18 cellular contexts compared by ENCODE assay signal in genomic region chr18:21484851-21485636, GRCh38.
DNase-seq lines count a peak whose midpoint lies in the region; ATAC-seq and TF ChIP-seq lines count a peak whose summit lies in the region.
"Had no signal": no experiment of that assay in that cellular context is flagged by ENCODE, and none has a peak within 500 bp of the region (broad histone marks: within the 10 kb centered on the region; RNA-seq: fewer than 3 reads in every experiment).

No MANE protein-coding gene starts in this region.

- ATAC-seq in SK-N-SH treated with all-trans-retinoic acid at 6 μM for 48 hours (peak; percentile 16; the same call in 1 of the 3 replicates), gastrocnemius medialis (peak; percentile 64 to 69), HG03159 (IDR thresholded peaks at IDR 0.05; ENCODE audit: unreplicated experiment) (no peak)
- ATAC-seq: activated T-cell treated with anti-CD3 and anti-CD28 coated beads, Interleukin-2, amount 50 U/mL, for 4 hours; heart left ventricle; left lobe of liver had no signal

- H3K4me1 ChIP-seq in fibroblast of lung (ENCODE audit: control insufficient read depth, extremely low read depth, insufficient read depth, low read length) = no peaks in the 10 kb centered on the region
- H3K4me1 ChIP-seq in gastrocnemius medialis = peaks cover 31 to 48% of the 10 kb centered on the region in 2 donors
- H3K4me1 ChIP-seq: heart left ventricle had no signal

- H2AFZ ChIP-seq in fibroblast of lung (ENCODE audit: low read length) = no peak overlapping the region

- no peak for TF ChIP-seq POLR2A in gastrocnemius medialis (IDR thresholded peaks at IDR 0.05)

- in situ Hi-C loops in gastrocnemius medialis (cut with MboI; ENCODE audit: low sequenced_read_pairs in 4 of 4) = loop anchor here in 1 of 4 donors (25.0 kb wide), 2 partner anchors 327 to 477 kb away; no protein-coding TSS in a partner anchor

- TF ChIP-seq CTCF in fibroblast of lung (conservative IDR thresholded peaks at IDR 0.05 in 1 of 2, IDR thresholded peaks at IDR 0.05 in 1 of 2; ENCODE audit: low read depth in 1 of 2, low read length in 2 of 2) = no peak
- no peak for TF ChIP-seq CTCF in gastrocnemius medialis (IDR thresholded peaks at IDR 0.05 in 4 of 5, conservative IDR thresholded peaks at IDR 0.05 in 1 of 5)

- H3K36me3 ChIP-seq in fibroblast of lung (ENCODE audit: control insufficient read depth, insufficient read depth, low read length) = no peaks in the 10 kb centered on the region
- no peaks in the 10 kb centered on the region for H3K36me3 ChIP-seq in gastrocnemius medialis
- H3K36me3 ChIP-seq: heart left ventricle, thyroid gland had no signal

- H3K4me3 ChIP-seq in fibroblast of lung (replicated peaks in 1 of 4; ENCODE audit: control extremely low read depth in 1 of 4, insufficient read depth in 1 of 4, low read depth in 3 of 4, low read length in 4 of 4) (no peak overlapping the region), gastrocnemius medialis (no peak overlapping the region)
- H3K4me3 ChIP-seq: heart left ventricle, thyroid gland had no signal

- peak; percentile 17 for DNase-seq in NCI-H2171 treated with DMSO at 0.1 percent for 48 hours (lab: John Stamatoyannopoulos, UW)
- no peak for DNase-seq in NCI-H2171 (lab: John Stamatoyannopoulos, UW)
- peak; percentile 32 to 53 for DNase-seq in fibroblast of lung (ENCODE audit: low read depth in 2 of 2)
- no peak for DNase-seq in gastrocnemius medialis
- DNase-seq in HPDE6-E6E7 (ENCODE audit: extremely low spot score) = no peak
- no peak for DNase-seq in H4 (ENCODE audit: low spot score)
- DNase-seq: activated CD4-positive, alpha-beta T cell treated with anti-CD3 and anti-CD28 coated beads for 4 hours; activated T-cell treated with anti-CD3 and anti-CD28 coated beads, Interleukin-2, amount 50 U/mL, for 4 hours; Calu3; effector CD8-positive, alpha-beta T cell; heart left ventricle; KG1; small intestine; SW 1271 had no signal

- peak overlapping the region; percentile 29 for H3K4me2 ChIP-seq in fibroblast of lung (ENCODE audit: extremely low read depth, insufficient read depth, low read length)

- no peak overlapping the region for H3K27ac ChIP-seq in fibroblast of lung (ENCODE audit: insufficient read depth, low read length)
- H3K27ac ChIP-seq in gastrocnemius medialis = peak overlapping the region; percentile 54 to 83 (median 80)
- H3K27ac ChIP-seq: heart left ventricle, thyroid gland had no signal

- H4K20me1 ChIP-seq in fibroblast of lung (ENCODE audit: control insufficient read depth, extremely low read depth, insufficient read depth, low read length) = no peaks in the 10 kb centered on the region

- no peaks in the 10 kb centered on the region for H3K9me3 ChIP-seq in fibroblast of lung (ENCODE audit: control insufficient read depth, insufficient read depth, low read depth, low read length)
- no peaks in the 10 kb centered on the region for H3K9me3 ChIP-seq in gastrocnemius medialis
- H3K9me3 ChIP-seq: heart left ventricle, thyroid gland had no signal

- intact Hi-C loops in gastrocnemius medialis (cut with DNase I; ENCODE audit: low total_unique reads) = loop anchor here (5.0 to 10.0 kb wide), 3 partner anchors 120 to 472 kb away; partner anchors contain the start of genes ABHD3 and ESCO1

- H3K27me3 ChIP-seq in fibroblast of lung (ENCODE audit: control insufficient read depth, insufficient read depth, low read length) (no peaks in the 10 kb centered on the region), gastrocnemius medialis (no peaks in the 10 kb centered on the region)
- H3K27me3 ChIP-seq: heart left ventricle, thyroid gland had no signal

- no peak overlapping the region for H3K9ac ChIP-seq in fibroblast of lung (ENCODE audit: insufficient read depth, low read length)

- H3K79me2 ChIP-seq in fibroblast of lung (ENCODE audit: control insufficient read depth, insufficient read depth, low read length) = no peaks in the 10 kb centered on the region

TF ChIP-seq in SK-N-SH treated with all-trans-retinoic acid at 6 μM for 48 hours, 23 proteins besides CTCF, POLR2A, EP300 and RAD21 (continues in another document):
- no peak for TF ChIP-seq PPARA (CRISPR knock-in tag; IDR thresholded peaks at IDR 0.05; ENCODE audit: borderline replicate concordance)
- no peak for TF ChIP-seq ESRRG (CRISPR knock-in tag; IDR thresholded peaks at IDR 0.05)
- no peak for TF ChIP-seq CREB5 (CRISPR knock-in tag; IDR thresholded peaks at IDR 0.05; ENCODE audit: low read depth)
- TF ChIP-seq POU6F1 (CRISPR knock-in tag; IDR thresholded peaks at IDR 0.05; ENCODE audit: borderline replicate concordance, low read depth) = no peak
- no peak for TF ChIP-seq ZC3H10 (CRISPR knock-in tag; IDR thresholded peaks at IDR 0.05)
- no peak for TF ChIP-seq ZFP3 (CRISPR knock-in tag; IDR thresholded peaks at IDR 0.05)
- no peak for TF ChIP-seq ZNF8 (CRISPR knock-in tag; IDR thresholded peaks at IDR 0.05)
- no peak for TF ChIP-seq OSR1 (CRISPR knock-in tag; IDR thresholded peaks at IDR 0.05)
- TF ChIP-seq GLIS3 (CRISPR knock-in tag; IDR thresholded peaks at IDR 0.05) = no peak
- no peak for TF ChIP-seq ARNTL (CRISPR knock-in tag; IDR thresholded peaks at IDR 0.05; ENCODE audit: borderline replicate concordance, low read depth)
- TF ChIP-seq TSHZ2 (CRISPR knock-in tag; IDR thresholded peaks at IDR 0.05) = no peak
- no peak for TF ChIP-seq ZNF70 (CRISPR knock-in tag; IDR thresholded peaks at IDR 0.05)
- TF ChIP-seq BACH2 (CRISPR knock-in tag; IDR thresholded peaks at IDR 0.05; ENCODE audit: borderline replicate concordance) = no peak
- no peak for TF ChIP-seq ZNF565 (CRISPR knock-in tag; conservative IDR thresholded peaks at IDR 0.05; ENCODE audit: low read depth)
- TF ChIP-seq CSRNP3 (CRISPR knock-in tag; IDR thresholded peaks at IDR 0.05) = no peak
- no peak for TF ChIP-seq SNAI2 (CRISPR knock-in tag; IDR thresholded peaks at IDR 0.05)
- no peak for TF ChIP-seq TCF4 (CRISPR knock-in tag; IDR thresholded peaks at IDR 0.05; ENCODE audit: borderline replicate concordance)

Comparison
In these comparisons a context has a peak if more than half of its experiments do, and no peak if none do; other contexts are left out.
1. DNase-seq: peak in NCI-H2171 treated with DMSO at 0.1 percent for 48 hours (single experiment) and fibroblast of lung (2 of 2); none in NCI-H2171 (single experiment), gastrocnemius medialis (0 of 2), HPDE6-E6E7 (single experiment) and H4 (single experiment).